In the genomic region with DNA sequence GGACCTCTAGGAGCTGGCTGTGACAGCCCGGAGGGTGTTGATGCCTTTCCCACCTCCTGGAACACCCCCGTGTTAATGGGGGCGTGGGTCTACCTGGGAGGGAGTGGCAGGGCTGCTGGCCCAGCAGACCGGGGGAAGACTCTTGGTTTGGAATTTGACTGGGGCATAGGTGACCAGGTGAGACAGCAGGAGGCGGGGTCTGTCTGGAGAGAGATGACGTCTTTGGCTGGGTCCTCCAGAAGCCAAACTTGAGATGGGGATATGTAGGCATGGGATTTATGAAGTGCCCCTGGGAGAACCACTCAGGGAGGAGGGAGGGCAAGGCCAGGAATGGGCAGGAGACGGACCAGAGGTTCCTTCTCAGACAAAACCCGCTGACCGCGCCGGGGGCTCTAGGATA, we compare ENCODE assay signal across 22 cellular contexts. TPM values are rescaled to one million over a fixed set of nuclear protein-coding genes. Genes with fewer than 3 reads are reported as not detected.
DNase-seq lines count a peak whose midpoint lies in the region; ATAC-seq, FAIRE-seq and TF ChIP-seq lines count a peak whose summit lies in the region.
"Had no signal": no experiment of that assay in that cellular context is flagged by ENCODE, and none has a peak within 500 bp of the region (broad histone marks: within the 10 kb centered on the region; RNA-seq: fewer than 3 reads in every experiment).

No MANE protein-coding gene starts in this region.

- no peak for TF ChIP-seq POLR2A in A549 (IDR thresholded peaks at IDR 0.05; ENCODE audit: low read length)
- TF ChIP-seq POLR2A in adrenal gland (IDR thresholded peaks at IDR 0.05): no peak

- no peak for ATAC-seq in A549
- ATAC-seq in HG02981 (IDR thresholded peaks at IDR 0.05; ENCODE audit: unreplicated experiment): no peak
- ATAC-seq in activated T-cell treated with anti-CD3 and anti-CD28 coated beads, Interleukin-2, amount 50 U/mL, for 4 hours: no peak
- ATAC-seq: naive thymus-derived CD8-positive, alpha-beta T cell had no signal

- H3K56ac ChIP-seq in mesendoderm (ENCODE audit: low read length): no peak overlapping the region

- peaks cover 95% of the 10 kb centered on the region for H3K36me3 Mint-ChIP-seq in dendritic cell treated with granulocyte-macrophage colony-stimulating factor and Interleukin-4, amounts not matched to agents 40 ng/mL and 50 ng/mL, for 4 days (ENCODE audit: low read depth)
- H3K36me3 Mint-ChIP-seq in activated T-cell treated with anti-CD3 and anti-CD28 coated beads, Interleukin-2, amount 50 U/mL, for 4 hours (ENCODE audit: insufficient read depth): no peaks in the 10 kb centered on the region
- H3K36me3 Mint-ChIP-seq: naive thymus-derived CD8-positive, alpha-beta T cell had no signal

- H3K4me3 ChIP-seq in A549 (no peak overlapping the region), HUES6 (ENCODE audit: low read depth, low read length) (no peak overlapping the region), mesendoderm (ENCODE audit: low read length) (no peak overlapping the region), adrenal gland (no peak overlapping the region)
- H3K4me3 ChIP-seq: SJCRH30 had no signal

- no peak overlapping the region for H3K18ac ChIP-seq in mesendoderm (ENCODE audit: low read length)

- H3K27ac ChIP-seq in A549: peak overlapping the region; percentile 43 to 89
- peak overlapping the region; percentile 14; the same call in 1 of the 2 replicates for H3K27ac ChIP-seq in HUES6 (ENCODE audit: low read depth, low read length)
- H3K27ac ChIP-seq in mesendoderm (ENCODE audit: low read depth, low read length): no peak overlapping the region
- H3K27ac ChIP-seq in adrenal gland: no peak overlapping the region
- H3K27ac ChIP-seq: SJCRH30 had no signal

- no peak overlapping the region for H3K4ac ChIP-seq in mesendoderm (ENCODE audit: low read depth, low read length)

- no peak overlapping the region for H2BK15ac ChIP-seq in mesendoderm (replicated peaks; ENCODE audit: low read depth)

- H3K79me2 ChIP-seq in mesendoderm (ENCODE audit: control insufficient read depth, insufficient read depth, low read length): no peaks in the 10 kb centered on the region

- peaks cover 74% of the 10 kb centered on the region for H3K4me1 Mint-ChIP-seq in dendritic cell treated with granulocyte-macrophage colony-stimulating factor and Interleukin-4, amounts not matched to agents 40 ng/mL and 50 ng/mL, for 4 days (ENCODE audit: low read depth)
- peaks cover 6% of the 10 kb centered on the region for H3K4me1 Mint-ChIP-seq in activated T-cell treated with anti-CD3 and anti-CD28 coated beads, Interleukin-2, amount 50 U/mL, for 4 hours (ENCODE audit: low read depth)

- no peak for TF ChIP-seq EP300 in A549 (IDR thresholded peaks at IDR 0.05)

- DNase-seq in A549 (ENCODE audit: low read depth in 1 of 2, low spot score in 1 of 2): no peak
- DNase-seq in mesendoderm: peak; percentile 40
- no peak for DNase-seq in adrenal gland
- DNase-seq in cortex of kidney (lab: John Stamatoyannopoulos, UW): no peak
- DNase-seq in activated T-cell treated with anti-CD3 and anti-CD28 coated beads, Interleukin-2, amount 50 U/mL, for 4 hours: no peak
- DNase-seq: activated CD4-positive, alpha-beta T cell treated with anti-CD3 and anti-CD28 coated beads, Interleukin-2, amount 50 U/mL, for 4 hours; activated naive CD4-positive, alpha-beta T cell; anterior cingulate cortex; CD4-positive, alpha-beta T cell; DMS53; Kasumi-1; naive thymus-derived CD8-positive, alpha-beta T cell; NCI-H1105; SJCRH30; stimulated activated CD4-positive, alpha-beta T cell treated with anti-CD3 and anti-CD28 coated beads, Interleukin-4, amount 100 ng/mL, for 24 hours had no signal

- no peak overlapping the region for H3K23ac ChIP-seq in mesendoderm (ENCODE audit: low read length)

- CTCF ChIA-PET in A549 (lab: Yijun Ruan, JAX): interaction anchor here (0.7 to 4.4 kb wide), 2 partner anchors 20 to 173 kb away, joined by 3 to 21 read pairs; no protein-coding TSS in a partner anchor

- FAIRE-seq in A549 (lab: Jason Lieb, UNC): no peak
- FAIRE-seq: A204.1, islet of Langerhans had no signal

- H3K27me3 ChIP-seq in HUES6 (ENCODE audit: control insufficient read depth, insufficient read depth, low read length) (no peaks in the 10 kb centered on the region), mesendoderm (ENCODE audit: insufficient read depth, low read length, poor library complexity) (no peaks in the 10 kb centered on the region), adrenal gland (no peaks in the 10 kb centered on the region)
- H3K27me3 ChIP-seq: SJCRH30 had no signal

- WGBS in A549 (ENCODE audit: missing lambda C conversion rate): 80% methylated on average over 11 of the region's 11 CpGs
- no CpG with 5 or more reads among the region's 11 CpGs for WGBS in mesendoderm (ENCODE audit: extremely low coverage, insufficient coverage, low lambda C conversion rate)
- 79 to 98% (median 84%) methylated on average over 7 to 11 of the region's 11 CpGs for WGBS in adrenal gland, 4 donors

- H3K4me3 Mint-ChIP-seq in dendritic cell treated with granulocyte-macrophage colony-stimulating factor and Interleukin-4, amounts not matched to agents 40 ng/mL and 50 ng/mL, for 4 days: no peak overlapping the region
- H3K4me3 Mint-ChIP-seq in activated T-cell treated with anti-CD3 and anti-CD28 coated beads, Interleukin-2, amount 50 U/mL, for 4 hours: no peak overlapping the region
- H3K4me3 Mint-ChIP-seq: CD4-positive, alpha-beta T cell; T-helper 1 cell treated with Interleukin-12 subunit alpha and Interleukin-12 subunit beta and Interleukin-4 antibody, amounts not matched to agents 30 μg/mL and 1 μg/mL, for 36 hours had no signal

- intact Hi-C loops in dendritic cell treated with granulocyte-macrophage colony-stimulating factor and Interleukin-4, amounts not matched to agents 40 ng/mL and 50 ng/mL, for 4 days (cut with micrococcal nuclease): no loop called here
- intact Hi-C loops in adrenal gland (cut with DNase I): no loop called here

- H3K4me2 ChIP-seq in A549 (peak overlapping the region; percentile 29; the same call in 1 of the 3 replicates), mesendoderm (ENCODE audit: low read length) (no peak overlapping the region)

- no peak overlapping the region for H4K5ac ChIP-seq in mesendoderm (ENCODE audit: low read length)

- H3K27me3 Mint-ChIP-seq in dendritic cell treated with granulocyte-macrophage colony-stimulating factor and Interleukin-4, amounts not matched to agents 40 ng/mL and 50 ng/mL, for 4 days: no peaks in the 10 kb centered on the region
- no peaks in the 10 kb centered on the region for H3K27me3 Mint-ChIP-seq in activated T-cell treated with anti-CD3 and anti-CD28 coated beads, Interleukin-2, amount 50 U/mL, for 4 hours (ENCODE audit: low read depth)
- H3K27me3 Mint-ChIP-seq: CD4-positive, alpha-beta T cell; progenitor cell of endocrine pancreas had no signal

- TF ChIP-seq CTCF in A549 (IDR thresholded peaks at IDR 0.05) (no peak), adrenal gland (IDR thresholded peaks at IDR 0.05) (no peak)

- peak overlapping the region; percentile 8 for H3K27ac Mint-ChIP-seq in dendritic cell treated with granulocyte-macrophage colony-stimulating factor and Interleukin-4, amounts not matched to agents 40 ng/mL and 50 ng/mL, for 4 days
- H3K27ac Mint-ChIP-seq: CD4-positive, alpha-beta T cell; naive thymus-derived CD8-positive, alpha-beta T cell; progenitor cell of endocrine pancreas; T-helper 1 cell treated with Interleukin-12 subunit alpha and Interleukin-12 subunit beta and Interleukin-4 antibody, amounts not matched to agents 30 μg/mL and 1 μg/mL, for 36 hours had no signal

- no peak overlapping the region for H2AK5ac ChIP-seq in mesendoderm (ENCODE audit: low read length)

- H4K8ac ChIP-seq in mesendoderm (ENCODE audit: low read depth, low read length): no peak overlapping the region

- POLR2A ChIA-PET in A549 (lab: Yijun Ruan, JAX): no interaction called here

- H3K9me3 ChIP-seq in A549 (no peaks in the 10 kb centered on the region), HUES6 (ENCODE audit: control insufficient read depth, insufficient read depth, low read depth, low read length) (no peaks in the 10 kb centered on the region), adrenal gland (replicated peaks in 1 of 3) (no peaks in the 10 kb centered on the region)
- H3K9me3 ChIP-seq: SJCRH30 had no signal

- peaks cover 4% of the 10 kb centered on the region for H3K79me1 ChIP-seq in mesendoderm (ENCODE audit: low read length)

- peaks cover 59% of the 10 kb centered on the region for H3K4me1 ChIP-seq in A549
- peaks cover 42% of the 10 kb centered on the region for H3K4me1 ChIP-seq in HUES6 (ENCODE audit: control insufficient read depth, insufficient read depth, low read length)
- H3K4me1 ChIP-seq in mesendoderm (ENCODE audit: control insufficient read depth, low read depth, low read length): no peaks in the 10 kb centered on the region
- H3K4me1 ChIP-seq in adrenal gland (replicated peaks in 1 of 2): peaks cover 5 to 19% of the 10 kb centered on the region in 2 donors

- no peaks in the 10 kb centered on the region for H3K9me3 Mint-ChIP-seq in dendritic cell treated with granulocyte-macrophage colony-stimulating factor and Interleukin-4, amounts not matched to agents 40 ng/mL and 50 ng/mL, for 4 days
- H3K9me3 Mint-ChIP-seq in activated T-cell treated with anti-CD3 and anti-CD28 coated beads, Interleukin-2, amount 50 U/mL, for 4 hours: no peaks in the 10 kb centered on the region
- H3K9me3 Mint-ChIP-seq: CD4-positive, alpha-beta T cell; naive thymus-derived CD8-positive, alpha-beta T cell; T-helper 1 cell treated with Interleukin-12 subunit alpha and Interleukin-12 subunit beta and Interleukin-4 antibody, amounts not matched to agents 30 μg/mL and 1 μg/mL, for 36 hours had no signal

- no peak overlapping the region for H2BK5ac ChIP-seq in mesendoderm (ENCODE audit: low read length)

- peaks cover 9% of the 10 kb centered on the region; the same call in 1 of the 2 replicates for H3K36me3 ChIP-seq in HUES6 (ENCODE audit: control insufficient read depth, insufficient read depth, low read length)
- no peaks in the 10 kb centered on the region for H3K36me3 ChIP-seq in mesendoderm (ENCODE audit: control insufficient read depth, insufficient read depth, low read length)
- H3K36me3 ChIP-seq in adrenal gland (replicated peaks in 1 of 2): no peaks in the 10 kb centered on the region

- no peak for TF ChIP-seq RAD21 in A549 (conservative IDR thresholded peaks at IDR 0.05 in 1 of 2, IDR thresholded peaks at IDR 0.05 in 1 of 2)

- H3K9ac ChIP-seq in HUES6 (ENCODE audit: low read length) (no peak overlapping the region), mesendoderm (ENCODE audit: low read length) (no peak overlapping the region)

- no peak overlapping the region for H2BK120ac ChIP-seq in mesendoderm (ENCODE audit: low read depth, low read length)

RNA-seq across cellular contexts. Expression of gene NEK6, which starts 42.6 kb away (rescaled TPM):
- polyA plus RNA-seq in A549 (2011; rRNA removed) (33.7 and 38.7 TPM in 2 replicates), A549 (2017; fragmentation: RNase III; extraction: RNeasy Plus Mini Kit Qiagen cat#74134 plus additional on column Dnase treatment) (26.1 to 38.6 TPM (median 29.8 TPM) in 3 replicates), adrenal gland (1 to 10 TPM; 4.0 to 8.5 (median 8.3) TPM)
- 52.0 and 59.5 TPM in 2 replicates for polyA plus RNA-seq in A549 (2012; cell fraction: cytosol; rRNA removed)
- polyA plus RNA-seq in A549 (2012; cell fraction: nucleus; rRNA removed): 64.3 and 69.2 TPM in 2 replicates
- polyA minus RNA-seq in A549 (2011; rRNA and poly(A)+ RNA removed): 49.7 and 58.1 TPM in 2 replicates
- 12.8 TPM for polyA plus RNA-seq in mesendoderm (2013, experiment 1 of 2)
- 13.7 TPM for polyA plus RNA-seq in mesendoderm (2013, experiment 2 of 2)
- 10 to 100 TPM in 7 of 8 donors, 1 to 10 TPM in 1; 6.6 to 27.2 (median 20.5) TPM for total RNA-seq in adrenal gland
- 10 to 100 TPM; 29.8 to 46.1 (median 43.0) TPM for total RNA-seq in activated T-cell treated with anti-CD3 and anti-CD28 coated beads, Interleukin-2, amount 50 U/mL, for 4 hours

Comparison
In these comparisons a context has a peak if more than half of its experiments do, and no peak if none do; other contexts are left out.
1. H3K27ac ChIP-seq: peak in A549 (2 of 2) and HUES6 (single experiment); none in mesendoderm (single experiment) and adrenal gland (0 of 5).